In the genomic region with DNA sequence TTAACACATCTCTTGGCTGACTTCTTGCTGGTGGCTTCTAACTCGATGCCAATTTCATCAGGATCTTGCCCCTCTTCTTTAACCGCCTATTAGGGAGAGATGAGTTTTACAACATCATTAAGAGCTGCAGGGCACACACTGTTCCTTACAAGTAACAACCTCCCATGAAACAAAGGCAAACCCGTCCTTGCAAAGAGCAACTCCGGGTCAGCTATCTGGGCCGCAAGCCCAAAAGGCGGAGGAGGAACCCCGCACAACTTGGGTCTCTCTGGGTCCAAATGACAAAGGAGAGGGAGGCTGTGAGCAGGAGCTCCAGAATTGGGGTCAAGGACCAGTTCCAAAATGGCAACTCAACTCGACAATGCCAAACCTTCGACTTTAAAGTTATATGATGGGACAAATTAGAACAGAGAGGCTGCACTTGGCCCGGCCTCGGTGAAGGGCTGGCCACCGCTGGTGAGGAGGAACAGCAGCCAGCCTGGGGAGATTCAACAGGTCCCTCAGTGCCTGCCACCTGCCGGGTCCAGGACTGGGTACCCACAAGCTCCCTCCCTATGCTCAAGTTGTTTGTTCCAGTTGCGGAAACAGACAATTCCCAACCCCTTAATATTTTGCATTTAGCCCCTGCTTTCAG, we compare ENCODE assay signal across 9 cellular contexts. TPM values are rescaled to one million over a fixed set of nuclear protein-coding genes. Genes with fewer than 3 reads are reported as not detected.
DNase-seq lines count a peak whose midpoint lies in the region; ATAC-seq and TF ChIP-seq lines count a peak whose summit lies in the region.
"Had no signal": no experiment of that assay in that cellular context is flagged by ENCODE, and none has a peak within 500 bp of the region (broad histone marks: within the 10 kb centered on the region; RNA-seq: fewer than 3 reads in every experiment).

No MANE protein-coding gene starts in this region.

- peak overlapping the region; percentile 100 for H3K27ac Mint-ChIP-seq in activated T-cell treated with anti-CD3 and anti-CD28 coated beads, Interleukin-2, amount 50 U/mL, for 24 hours
- H3K27ac Mint-ChIP-seq in brain (peak overlapping the region; percentile 80 to 100 (median 98)), type B pancreatic cell (peak overlapping the region; percentile 100)

- peaks cover 0 to 9% of the 10 kb centered on the region in 2 donors for H3K36me3 ChIP-seq in lung (ENCODE audit: control insufficient read depth in 2 of 2, insufficient read depth in 2 of 2, low read length in 2 of 2)

- no peaks in the 10 kb centered on the region for H3K9me3 Mint-ChIP-seq in activated T-cell treated with anti-CD3 and anti-CD28 coated beads, Interleukin-2, amount 50 U/mL, for 24 hours
- H3K9me3 Mint-ChIP-seq in brain (peaks cover 0 to 7% (median 5%) of the 10 kb centered on the region in 5 experiments), type B pancreatic cell (no peaks in the 10 kb centered on the region)

- no peaks in the 10 kb centered on the region for H3K27me3 Mint-ChIP-seq in activated T-cell treated with anti-CD3 and anti-CD28 coated beads, Interleukin-2, amount 50 U/mL, for 24 hours
- peaks cover 22% of the 10 kb centered on the region for H3K27me3 Mint-ChIP-seq in brain
- no peaks in the 10 kb centered on the region for H3K27me3 Mint-ChIP-seq in type B pancreatic cell

- no peak for ATAC-seq in lung (ENCODE audit: insufficient read depth, low FRiP score)
- ATAC-seq in HG02678 (IDR thresholded peaks at IDR 0.05; ENCODE audit: unreplicated experiment) = no peak
- ATAC-seq in activated CD4-positive, CD25-positive, alpha-beta regulatory T cell treated with anti-CD3 and anti-CD28 coated beads, Interleukin-2, amount 50 U/mL, for 24 hours = no peak

- 35 to 59% methylated on average over 14 of the region's 14 CpGs for WGBS in lung, 2 donors

- H3K4me1 Mint-ChIP-seq in activated T-cell treated with anti-CD3 and anti-CD28 coated beads, Interleukin-2, amount 50 U/mL, for 24 hours (ENCODE audit: low read depth) = peaks cover 64% of the 10 kb centered on the region
- H3K4me1 Mint-ChIP-seq in brain (peaks cover 60% of the 10 kb centered on the region), type B pancreatic cell (ENCODE audit: unreplicated experiment) (peaks cover 35% of the 10 kb centered on the region)

- H3K4me3 Mint-ChIP-seq in activated T-cell treated with anti-CD3 and anti-CD28 coated beads, Interleukin-2, amount 50 U/mL, for 24 hours = peak overlapping the region; percentile 100
- H3K4me3 Mint-ChIP-seq in brain (peak overlapping the region; percentile 100), type B pancreatic cell (peak overlapping the region; percentile 100)

- H3K9me3 ChIP-seq in lung (ENCODE audit: control insufficient read depth in 2 of 2, insufficient read depth in 1 of 2, low read length in 1 of 2) = no peaks in the 10 kb centered on the region

- TF ChIP-seq CTCF in brain (conservative IDR thresholded peaks at IDR 0.05) = no peak
- no peak for TF ChIP-seq CTCF in lung (IDR thresholded peaks at IDR 0.05; ENCODE audit: control extremely low read depth, extremely low read depth)
- no peak for TF ChIP-seq CTCF in type B pancreatic cell (conservative IDR thresholded peaks at IDR 0.05)

- DNase-seq in activated T-cell treated with anti-CD3 and anti-CD28 coated beads, Interleukin-2, amount 50 U/mL, for 24 hours = no peak
- DNase-seq in activated T-cell treated with anti-CD3 and anti-CD28 coated beads for 4 hours (no peak), lung (ENCODE audit: low spot score) (peak; percentile 34), type B pancreatic cell (ENCODE audit: extremely low spot score, unreplicated experiment) (no peak), AML-193 (lab: John Stamatoyannopoulos, UW) (no peak)

- H3K4me1 ChIP-seq in lung (ENCODE audit: control insufficient read depth in 2 of 2, insufficient read depth in 2 of 2, low read length in 2 of 2) = peaks cover 2 to 27% of the 10 kb centered on the region in 2 donors

- H3K36me3 Mint-ChIP-seq in activated T-cell treated with anti-CD3 and anti-CD28 coated beads, Interleukin-2, amount 50 U/mL, for 24 hours (ENCODE audit: low read depth) = peaks cover 94% of the 10 kb centered on the region
- H3K36me3 Mint-ChIP-seq in brain (peaks cover 75% of the 10 kb centered on the region), type B pancreatic cell (peaks cover 25% of the 10 kb centered on the region)

- H3K4me3 ChIP-seq in lung = peak overlapping the region; percentile 91

- no peaks in the 10 kb centered on the region for H3K27me3 ChIP-seq in lung (ENCODE audit: control insufficient read depth, insufficient read depth)

- peak overlapping the region; percentile 88 to 95 for H3K27ac ChIP-seq in lung (ENCODE audit: low read depth in 1 of 2, low read length in 1 of 2)

RNA-seq across cellular contexts. Expression of a gene that starts 1.1 kb away (rescaled TPM):
- polyA plus RNA-seq in brain (ENCODE audit: insufficient read depth, low read depth, low replicate concordance) (40.9 TPM), lung (10 to 100 TPM; 39.7 to 51.9 TPM)
- total RNA-seq in lung (10 to 100 TPM; 85.0 to 88.6 TPM), type B pancreatic cell (ENCODE audit: low replicate concordance) (60.9 and 93.4 TPM in 2 replicates)

RNA-seq across cellular contexts. Expression of a gene that starts 1.5 kb away (rescaled TPM):
- 125 TPM for polyA plus RNA-seq in brain (ENCODE audit: insufficient read depth, low read depth, low replicate concordance)
- total RNA-seq in lung = 100 to 1,000 TPM in 1 of 2 donors, 10 to 100 TPM in 1; 88.2 to 130 TPM
- 10 to 100 TPM; 59.5 to 67.2 TPM for polyA plus RNA-seq in lung
- total RNA-seq in type B pancreatic cell (ENCODE audit: low replicate concordance) = 103 and 127 TPM in 2 replicates

RNA-seq across cellular contexts. Expression of a gene that starts 53.7 kb away (rescaled TPM):
- 1.7 TPM for polyA plus RNA-seq in brain (ENCODE audit: insufficient read depth, low read depth, low replicate concordance)
- 1 to 10 TPM; 1.8 to 2.0 TPM for total RNA-seq in lung
- polyA plus RNA-seq in lung = 1 to 10 TPM; 1.0 to 2.0 TPM
- total RNA-seq in type B pancreatic cell (ENCODE audit: low replicate concordance) = 9.0 and 52.4 TPM in 2 replicates
- total RNA-seq: dermis microvascular lymphatic vessel endothelial cell had no signal

RNA-seq across cellular contexts. Expression of a gene that starts 58.9 kb away (rescaled TPM):
- polyA plus RNA-seq in brain (ENCODE audit: insufficient read depth, low read depth, low replicate concordance) (120 TPM), lung (100 to 1,000 TPM in 1 of 2 donors, 10 to 100 TPM in 1; 77.1 to 184 TPM)
- total RNA-seq in lung (10 to 100 TPM; 26.6 to 78.2 TPM), type B pancreatic cell (ENCODE audit: low replicate concordance) (42.2 and 50.0 TPM in 2 replicates)

RNA-seq across cellular contexts. Expression of a gene that starts 59.4 kb away (rescaled TPM):
- polyA plus RNA-seq in brain (ENCODE audit: insufficient read depth, low read depth, low replicate concordance) (51.7 TPM), lung (10 to 100 TPM in 1 of 2 donors, 1 to 10 TPM in 1; 7.5 to 12.2 TPM)
- total RNA-seq in lung (10 to 100 TPM in 1 of 2 donors, 1 to 10 TPM in 1; 8.2 to 10.3 TPM), type B pancreatic cell (ENCODE audit: low replicate concordance) (6.2 and 11.0 TPM in 2 replicates)
